In genomic region chr1:45687753-45688737, GRCh38 we compare ENCODE assay signal across 8 cellular contexts.
DNase-seq lines count a peak whose midpoint lies in the region; ATAC-seq and TF ChIP-seq lines count a peak whose summit lies in the region.

A gene with protein sequence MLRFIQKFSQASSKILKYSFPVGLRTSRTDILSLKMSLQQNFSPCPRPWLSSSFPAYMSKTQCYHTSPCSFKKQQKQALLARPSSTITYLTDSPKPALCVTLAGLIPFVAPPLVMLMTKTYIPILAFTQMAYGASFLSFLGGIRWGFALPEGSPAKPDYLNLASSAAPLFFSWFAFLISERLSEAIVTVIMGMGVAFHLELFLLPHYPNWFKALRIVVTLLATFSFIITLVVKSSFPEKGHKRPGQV (plus strand): TSS chr1:45688181. CDS start chr1:45691069, 2,888 bp downstream.

- H3K27ac ChIP-seq in SK-N-MC = peak within 1 kb of the TSS; percentile 98

- peaks cover 28% of the 10 kb centered on the region for H3K36me3 ChIP-seq in SK-N-MC (ENCODE audit: insufficient read depth, low read length)

- H3K9ac ChIP-seq in SK-N-MC (ENCODE audit: insufficient read length) = peak within 1 kb of the TSS; percentile 94

- TF ChIP-seq CTCF in GM12875 (IDR thresholded peaks at IDR 0.05; ENCODE audit: borderline replicate concordance, insufficient read depth, low read depth, low read length) = no peak

- H3K9me3 ChIP-seq in SK-N-MC (ENCODE audit: low read depth, low read length) = no peaks in the 10 kb centered on the region

- DNase-seq in NCI-H1092 (lab: John Stamatoyannopoulos, UW) (peak; percentile 93), SK-N-MC (ENCODE audit: low read depth, low spot score) (peak; percentile 81), globus pallidus (ENCODE audit: low spot score) (peak; percentile 86), nucleus accumbens (lab: John Stamatoyannopoulos, UW) (peak in 55 of 56 donors; percentile 4 to 88 (median 69)), superior temporal gyrus (ENCODE audit: extremely low spot score) (peak; percentile 94)
- DNase-seq in activated naive CD4-positive, alpha-beta T cell treated with anti-CD3 and anti-CD28 coated beads, Interleukin-2, amount 50 U/mL, for 16 hours = peak; percentile 75

- ATAC-seq in GM21515 (IDR thresholded peaks at IDR 0.05; ENCODE audit: unreplicated experiment) = no peak

- peak within 1 kb of the TSS; percentile 88 for H3K4me3 ChIP-seq in GM12875 (ENCODE audit: low read depth, low read length)
- H3K4me3 ChIP-seq in SK-N-MC = peak within 1 kb of the TSS; percentile 92
